In the genomic region with DNA sequence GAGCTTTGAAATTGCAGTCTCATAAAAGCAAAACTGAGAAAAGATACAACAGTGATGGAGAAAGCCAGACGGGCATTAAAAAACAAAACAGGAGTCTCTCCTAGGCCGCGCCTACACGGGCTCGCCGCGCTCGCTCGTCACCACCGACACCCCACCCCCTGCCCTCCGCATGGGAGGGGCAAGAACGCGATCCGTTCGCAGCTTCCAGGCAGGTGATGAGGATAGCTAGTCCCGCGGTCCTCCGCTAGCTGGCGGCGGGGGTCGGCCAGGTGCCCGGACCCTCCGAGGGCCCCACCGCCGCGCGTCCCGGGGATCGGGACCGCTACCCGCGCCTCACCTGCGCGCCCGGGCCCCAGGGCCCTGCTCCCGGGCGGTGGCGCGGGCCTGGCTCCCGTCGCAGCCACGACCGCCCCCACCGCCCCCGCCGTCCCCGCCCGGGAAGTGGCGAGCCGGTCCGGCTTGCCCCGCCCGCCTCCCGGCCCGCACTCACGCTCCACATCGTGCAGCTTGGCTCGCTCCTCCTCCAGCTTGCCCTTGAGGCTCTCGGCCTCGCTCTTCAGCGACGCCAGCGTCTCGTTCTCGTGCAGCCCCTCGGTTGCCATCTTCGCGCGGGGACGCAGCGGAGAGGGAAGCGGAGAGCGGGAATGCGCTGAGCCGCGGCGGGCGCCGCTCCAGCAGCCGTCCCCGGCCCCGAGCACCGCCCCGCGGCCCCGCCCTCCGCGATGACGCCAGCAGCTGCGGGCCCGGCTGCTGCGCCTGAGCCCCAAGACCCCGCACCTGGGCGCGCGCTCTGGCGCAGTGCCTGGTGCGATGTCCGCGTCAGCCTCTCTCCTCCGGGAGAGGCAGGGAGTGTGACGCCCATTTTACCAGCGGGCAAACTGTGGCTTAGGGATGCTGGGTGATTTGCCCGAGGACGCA, we compare ENCODE assay signal across 1 cellular context.
A peak's percentile ranks its signal among the peaks of the same experiment; 100 is the strongest.
TF ChIP-seq lines count a peak whose summit lies in the region.

No MANE protein-coding gene starts in this region.

TF ChIP-seq in HCT116, 20 proteins besides CTCF, POLR2A, EP300 and RAD21 (continued from another document):
- TF ChIP-seq ZBTB33 (IDR thresholded peaks at IDR 0.05; ENCODE audit: extremely low read depth, insufficient replicate concordance, low read length) (no peak), FOSL1 (IDR thresholded peaks at IDR 0.05; ENCODE audit: low read depth) (no peak), CEBPB (IDR thresholded peaks at IDR 0.05; ENCODE audit: low read depth) (no peak), ELF1 (IDR thresholded peaks at IDR 0.05; ENCODE audit: borderline replicate concordance, low read depth) (no peak), ATF3 (IDR thresholded peaks at IDR 0.05) (no peak), TCF7L2 (IDR thresholded peaks at IDR 0.05; ENCODE audit: borderline replicate concordance, extremely low read depth, insufficient read depth, insufficient read length) (no peak), EZH2phosphoT487 (IDR thresholded peaks at IDR 0.05; ENCODE audit: borderline replicate concordance) (no peak), YY1 (IDR thresholded peaks at IDR 0.05; ENCODE audit: extremely low read depth, insufficient replicate concordance, low read depth, low read length) (no peak), SRF (IDR thresholded peaks at IDR 0.05; ENCODE audit: low read depth) (no peak), SIN3A (IDR thresholded peaks at IDR 0.05; ENCODE audit: low read depth) (peak; percentile 34; the same call in 1 of the 2 replicates), JUND (IDR thresholded peaks at IDR 0.05) (no peak), SP1 (IDR thresholded peaks at IDR 0.05; ENCODE audit: low read depth) (0 out of 2 replicates have a peak, but pooled peaks have one; percentile 10), ZFX (IDR thresholded peaks at IDR 0.05) (peak; percentile 75)
